In genomic region chr9:37377688-37378612, GRCh38 we compare ENCODE assay signal across 25 cellular contexts. TPM values are rescaled to one million over a fixed set of nuclear protein-coding genes. Genes with fewer than 3 reads are reported as not detected.
A peak's percentile ranks its signal among the peaks of the same experiment; 100 is the strongest.
DNase-seq lines count a peak whose midpoint lies in the region; ATAC-seq and FAIRE-seq lines count a peak whose summit lies in the region.
"Had no signal": no experiment of that assay in that cellular context is flagged by ENCODE, and none has a peak within 500 bp of the region (broad histone marks: within the 10 kb centered on the region; RNA-seq: fewer than 3 reads in every experiment).

No MANE protein-coding gene starts in this region.

- no peaks in the 10 kb centered on the region for H3K36me3 Mint-ChIP-seq in activated T-cell treated with anti-CD3 and anti-CD28 coated beads, Interleukin-2, amount 50 U/mL, for 72 hours (ENCODE audit: insufficient read depth in 2 of 2)
- H3K36me3 Mint-ChIP-seq in stimulated activated naive CD8-positive, alpha-beta T cell treated with anti-CD3 and anti-CD28 coated beads, Interleukin-15, Interleukin-2, amounts not matched to agents 100 ng/mL and 50 ng/mL, for 24 hours (ENCODE audit: low read depth), result no peaks in the 10 kb centered on the region
- H3K36me3 Mint-ChIP-seq: activated naive CD4-positive, alpha-beta T cell treated with anti-CD3 and anti-CD28 coated beads, Interleukin-2, amount 50 U/mL, for 24 hours had no signal

- FAIRE-seq in GM19239 (lab: Jason Lieb, UNC), result peak; percentile 86
- FAIRE-seq: A549, keratinocyte had no signal

- no peaks in the 10 kb centered on the region for H3K4me1 Mint-ChIP-seq in activated T-cell treated with anti-CD3 and anti-CD28 coated beads, Interleukin-2, amount 50 U/mL, for 72 hours (ENCODE audit: low read depth)
- peaks cover 37% of the 10 kb centered on the region for H3K4me1 Mint-ChIP-seq in stimulated activated naive CD8-positive, alpha-beta T cell treated with anti-CD3 and anti-CD28 coated beads, Interleukin-15, Interleukin-2, amounts not matched to agents 100 ng/mL and 50 ng/mL, for 24 hours (ENCODE audit: low read depth)
- H3K4me1 Mint-ChIP-seq: activated naive CD4-positive, alpha-beta T cell treated with anti-CD3 and anti-CD28 coated beads, Interleukin-2, amount 50 U/mL, for 24 hours; T-helper 17 cell had no signal

- peaks cover 0 to 2% of the 10 kb centered on the region in 2 donors for H3K9me3 Mint-ChIP-seq in activated T-cell treated with anti-CD3 and anti-CD28 coated beads, Interleukin-2, amount 50 U/mL, for 72 hours
- H3K9me3 Mint-ChIP-seq in stimulated activated naive CD8-positive, alpha-beta T cell treated with anti-CD3 and anti-CD28 coated beads, Interleukin-15, Interleukin-2, amounts not matched to agents 100 ng/mL and 50 ng/mL, for 24 hours, result no peaks in the 10 kb centered on the region
- H3K9me3 Mint-ChIP-seq: activated naive CD4-positive, alpha-beta T cell treated with anti-CD3 and anti-CD28 coated beads, Interleukin-2, amount 50 U/mL, for 24 hours had no signal

- H3K4me3 Mint-ChIP-seq in activated T-cell treated with anti-CD3 and anti-CD28 coated beads, Interleukin-2, amount 50 U/mL, for 72 hours, result peak overlapping the region in 1 of 2 donors; percentile 33
- no peak overlapping the region for H3K4me3 Mint-ChIP-seq in stimulated activated naive CD8-positive, alpha-beta T cell treated with anti-CD3 and anti-CD28 coated beads, Interleukin-15, Interleukin-2, amounts not matched to agents 100 ng/mL and 50 ng/mL, for 24 hours
- H3K4me3 Mint-ChIP-seq: activated naive CD4-positive, alpha-beta T cell treated with anti-CD3 and anti-CD28 coated beads, Interleukin-2, amount 50 U/mL, for 24 hours; T-helper 17 cell had no signal

- DNase-seq in activated T-cell treated with anti-CD3 and anti-CD28 coated beads, Interleukin-2, amount 50 U/mL, for 72 hours, result peak in 1 of 2 donors; percentile 7
- no peak for DNase-seq in activated T-cell treated with anti-CD3 and anti-CD28 coated beads, Interleukin-2, amount 50 U/mL, for 1 hour
- DNase-seq in GM19239 (ENCODE audit: insufficient read length, low spot score) (no peak), NAMALWA (ENCODE audit: low spot score) (peak; percentile 47), NCI-H2227 (lab: John Stamatoyannopoulos, UW; ENCODE audit: unreplicated experiment) (no peak), NCI-H1694 treated with DMSO at 0.1 percent for 48 hours (lab: John Stamatoyannopoulos, UW) (no peak)
- no peak for DNase-seq in effector CD4-positive, alpha-beta T cell
- DNase-seq: activated T-cell treated with anti-CD3 and anti-CD28 coated beads, Interleukin-2, amount 50 U/mL, for 48 hours; effector memory CD4-positive, alpha-beta T cell; gastrocnemius medialis; KG1; NCI-H1694; NCI-H226; NCI-H82; nucleus accumbens; PC-3; retina; spleen; stimulated activated CD4-positive, alpha-beta T cell treated with anti-CD3 and anti-CD28 coated beads, Interleukin-4, amount 100 ng/mL, for 4 hours; substantia nigra; T-helper 17 cell had no signal

- peak; percentile 60 to 86 for ATAC-seq in activated T-cell treated with anti-CD3 and anti-CD28 coated beads, Interleukin-2, amount 50 U/mL, for 72 hours (replicated peaks in 1 of 2)
- ATAC-seq: A549, gastrocnemius medialis, PC-3, T-helper 17 cell had no signal

- H3K27ac Mint-ChIP-seq in activated T-cell treated with anti-CD3 and anti-CD28 coated beads, Interleukin-2, amount 50 U/mL, for 72 hours, result no peak overlapping the region
- peak overlapping the region; percentile 90 for H3K27ac Mint-ChIP-seq in stimulated activated naive CD8-positive, alpha-beta T cell treated with anti-CD3 and anti-CD28 coated beads, Interleukin-15, Interleukin-2, amounts not matched to agents 100 ng/mL and 50 ng/mL, for 24 hours
- H3K27ac Mint-ChIP-seq: activated naive CD4-positive, alpha-beta T cell treated with anti-CD3 and anti-CD28 coated beads, Interleukin-2, amount 50 U/mL, for 24 hours; T-helper 17 cell had no signal

- peaks cover 12% of the 10 kb centered on the region for H3K27me3 Mint-ChIP-seq in activated T-cell treated with anti-CD3 and anti-CD28 coated beads, Interleukin-2, amount 50 U/mL, for 72 hours (ENCODE audit: low read depth)
- peaks cover 7% of the 10 kb centered on the region for H3K27me3 Mint-ChIP-seq in stimulated activated naive CD8-positive, alpha-beta T cell treated with anti-CD3 and anti-CD28 coated beads, Interleukin-15, Interleukin-2, amounts not matched to agents 100 ng/mL and 50 ng/mL, for 24 hours

RNA-seq across cellular contexts. Expression of gene GRHPR, which starts 44.5 kb away (rescaled TPM):
- 10 to 100 TPM; 70.2 to 94.2 TPM for total RNA-seq in activated T-cell treated with anti-CD3 and anti-CD28 coated beads, Interleukin-2, amount 50 U/mL, for 72 hours
